ENCODE assay signal across 16 cellular contexts in the genomic region with DNA sequence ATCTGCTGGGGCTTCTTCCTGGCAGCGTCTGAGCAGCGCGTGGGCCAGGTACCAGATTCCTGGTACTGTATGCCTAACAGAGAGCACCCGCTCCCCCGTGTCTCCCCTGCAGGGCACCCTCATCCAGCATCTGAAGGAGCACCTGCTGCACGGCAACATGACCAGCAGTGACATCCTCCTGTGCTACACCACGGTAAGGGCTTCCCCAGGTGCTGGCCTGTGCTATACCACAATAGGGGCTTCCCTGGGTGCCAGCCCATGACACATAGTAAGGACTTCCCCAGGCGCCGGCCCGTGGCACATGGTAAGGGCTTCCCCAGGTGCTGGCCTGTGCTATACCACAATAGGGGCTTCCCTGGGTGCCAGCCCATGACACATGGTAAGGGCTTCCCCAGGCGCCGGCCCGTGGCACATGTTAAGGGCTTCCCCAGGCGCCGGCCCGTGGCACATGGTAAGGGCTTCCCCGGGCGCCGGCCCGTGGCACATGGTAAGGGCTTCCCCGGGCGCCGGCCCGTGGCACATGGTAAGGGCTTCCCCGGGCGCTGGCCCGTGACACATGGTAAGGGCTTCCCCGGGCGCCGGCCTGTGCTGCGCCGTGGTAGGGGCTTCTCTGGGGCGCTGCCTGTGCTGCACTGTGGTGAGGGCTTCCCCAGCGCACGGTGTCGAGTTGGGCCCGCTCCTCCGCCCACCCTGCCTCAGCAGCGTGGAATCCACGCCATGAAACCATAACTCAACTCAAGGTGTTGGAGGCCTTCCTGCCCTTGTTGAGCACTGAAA. TPM values are rescaled to one million over a fixed set of nuclear protein-coding genes. Genes with fewer than 3 reads are reported as not detected.
A peak's percentile ranks its signal among the peaks of the same experiment; 100 is the strongest.
DNase-seq lines count a peak whose midpoint lies in the region; ATAC-seq and TF ChIP-seq lines count a peak whose summit lies in the region.
"Had no signal": no experiment of that assay in that cellular context is flagged by ENCODE, and none has a peak within 500 bp of the region (broad histone marks: within the 10 kb centered on the region; RNA-seq: fewer than 3 reads in every experiment).

No MANE protein-coding gene starts in this region.

- POLR2A ChIA-PET in activated B cell treated with CpG ODN at 0.5 μM for 24 hours (lab: Charles Lee), result no interaction called here
- POLR2A ChIA-PET in CD4-positive, alpha-beta memory T cell (lab: Charles Lee; ENCODE audit: partially characterized antibody), result no interaction called here

- no peak overlapping the region for H3K27ac Mint-ChIP-seq in activated B cell treated with CpG ODN at 0.5 μM for 24 hours
- H3K27ac Mint-ChIP-seq in CD4-positive, alpha-beta memory T cell, result no peak overlapping the region

- no peaks in the 10 kb centered on the region for H3K9me3 ChIP-seq in CD4-positive, alpha-beta memory T cell (ENCODE audit: control insufficient read depth in 1 of 2, low read length in 2 of 2)
- H3K9me3 ChIP-seq in transverse colon, result no peaks in the 10 kb centered on the region
- H3K9me3 ChIP-seq: SJCRH30 had no signal

- peaks cover 32% of the 10 kb centered on the region for H3K36me3 Mint-ChIP-seq in activated B cell treated with CpG ODN at 0.5 μM for 24 hours (ENCODE audit: low read depth)
- peaks cover 41 to 51% of the 10 kb centered on the region in 2 donors for H3K36me3 Mint-ChIP-seq in CD4-positive, alpha-beta memory T cell

- peak; percentile 49 for DNase-seq in GM13976 (ENCODE audit: low spot score)
- no peak for DNase-seq in activated B cell treated with CpG ODN at 0.5 μM for 24 hours
- DNase-seq in dorsolateral prefrontal cortex, result no peak
- no peak for DNase-seq in cerebellum (ENCODE audit: low spot score)
- DNase-seq in CD4-positive, alpha-beta memory T cell, result no peak
- no peak for DNase-seq in transverse colon
- DNase-seq: activated effector memory CD4-positive, alpha-beta T cell treated with anti-CD3 and anti-CD28 coated beads, Interleukin-2, amount 50 U/mL, for 16 hours; AML-193; GF-D8; hippocampal formation; kidney glomerular epithelial cell; NCI-H1436 treated with DMSO at 0.1 percent for 48 hours; SJCRH30 had no signal

- CTCF ChIA-PET in activated B cell treated with CpG ODN at 0.5 μM for 24 hours (lab: Charles Lee), result no interaction called here
- CTCF ChIA-PET in CD4-positive, alpha-beta memory T cell (lab: Charles Lee; ENCODE audit: partially characterized antibody), result no interaction called here

- WGBS in transverse colon (ENCODE audit: low coverage in 1 of 2), 2 donors, result 85 to 88% methylated on average over 4 to 39 of the region's 40 CpGs

- H3K27me3 ChIP-seq in dorsolateral prefrontal cortex, result no peaks in the 10 kb centered on the region
- no peaks in the 10 kb centered on the region for H3K27me3 ChIP-seq in CD4-positive, alpha-beta memory T cell (ENCODE audit: insufficient read depth, low read length)
- H3K27me3 ChIP-seq in transverse colon, result no peaks in the 10 kb centered on the region
- H3K27me3 ChIP-seq: SJCRH30 had no signal

- no peaks in the 10 kb centered on the region for H3K36me3 ChIP-seq in CD4-positive, alpha-beta memory T cell (ENCODE audit: insufficient read depth, low read length)
- peaks cover 0 to 7% (median 3%) of the 10 kb centered on the region in 4 donors for H3K36me3 ChIP-seq in transverse colon

- no peaks in the 10 kb centered on the region for H3K4me1 Mint-ChIP-seq in activated B cell treated with CpG ODN at 0.5 μM for 24 hours
- H3K4me1 Mint-ChIP-seq in CD4-positive, alpha-beta memory T cell, result no peaks in the 10 kb centered on the region

- H3K4me3 ChIP-seq in dorsolateral prefrontal cortex, result no peak overlapping the region
- no peak overlapping the region for H3K4me3 ChIP-seq in CD4-positive, alpha-beta memory T cell (ENCODE audit: low read length in 2 of 2)
- H3K4me3 ChIP-seq in transverse colon, result no peak overlapping the region
- H3K4me3 ChIP-seq: GM23338, SJCRH30 had no signal

- no peak for TF ChIP-seq CTCF in GM13976 (IDR thresholded peaks at IDR 0.05; ENCODE audit: borderline replicate concordance, control extremely low read depth, extremely low read depth, insufficient read depth, missing control alignments)
- no peak for TF ChIP-seq CTCF in activated B cell treated with CpG ODN at 0.5 μM for 24 hours (IDR thresholded peaks at IDR 0.05)
- TF ChIP-seq CTCF in dorsolateral prefrontal cortex (IDR thresholded peaks at IDR 0.05 in 54 of 56, conservative IDR thresholded peaks at IDR 0.05 in 2 of 56; ENCODE audit: low read depth in 1 of 56, partially characterized antibody in 56 of 56), result no peak
- TF ChIP-seq CTCF in transverse colon (IDR thresholded peaks at IDR 0.05), result no peak

- no peak for TF ChIP-seq EP300 in transverse colon (IDR thresholded peaks at IDR 0.05; ENCODE audit: low read depth)

- in situ Hi-C loops in GM13976 (cut with MboI; ENCODE audit: low sequenced_read_pairs, unreplicated experiment) (no loop called here), transverse colon (cut with MboI; ENCODE audit: low pct_ligation_motif_present in 1 of 4, low pct_unique_long_range_greater_than_20kb in 1 of 4, low sequenced_read_pairs in 3 of 4) (no loop called here)

- no peak for TF ChIP-seq POLR2A in transverse colon (IDR thresholded peaks at IDR 0.05)

- intact Hi-C loops in activated B cell treated with CpG ODN at 0.5 μM for 24 hours (cut with micrococcal nuclease) (no loop called here), dorsolateral prefrontal cortex (cut with DNase I) (no loop called here), transverse colon (cut with DNase I; ENCODE audit: low total_unique reads) (no loop called here)
- intact Hi-C loops in CD4-positive, alpha-beta memory T cell (cut with micrococcal nuclease), result no loop called here

- H3K27ac ChIP-seq in dorsolateral prefrontal cortex (no peak overlapping the region), transverse colon (no peak overlapping the region)
- H3K27ac ChIP-seq in CD4-positive, alpha-beta memory T cell (ENCODE audit: low read depth, low read length), result no peak overlapping the region
- H3K27ac ChIP-seq: SJCRH30 had no signal

- ATAC-seq in GM18868 (IDR thresholded peaks at IDR 0.05; ENCODE audit: unreplicated experiment) (peak; percentile 89), HG02610 (IDR thresholded peaks at IDR 0.05; ENCODE audit: unreplicated experiment) (peak; percentile 74), activated B cell treated with CpG ODN at 0.5 μM for 24 hours (ENCODE audit: low read depth) (peak; percentile 31)

- no peak overlapping the region for H3K4me3 Mint-ChIP-seq in activated B cell treated with CpG ODN at 0.5 μM for 24 hours
- no peak overlapping the region for H3K4me3 Mint-ChIP-seq in CD4-positive, alpha-beta memory T cell
- H3K4me3 Mint-ChIP-seq: GM23338 had no signal

- no peaks in the 10 kb centered on the region for H3K4me1 ChIP-seq in CD4-positive, alpha-beta memory T cell (ENCODE audit: insufficient read depth, low read length)
- peaks cover 0 to 21% (median 10%) of the 10 kb centered on the region in 4 donors for H3K4me1 ChIP-seq in transverse colon
- H3K4me1 ChIP-seq: SJCRH30 had no signal

- H3K9me3 Mint-ChIP-seq in activated B cell treated with CpG ODN at 0.5 μM for 24 hours, result no peaks in the 10 kb centered on the region
- H3K9me3 Mint-ChIP-seq in CD4-positive, alpha-beta memory T cell, result no peaks in the 10 kb centered on the region

- H3K27me3 Mint-ChIP-seq in activated B cell treated with CpG ODN at 0.5 μM for 24 hours, result no peaks in the 10 kb centered on the region
- H3K27me3 Mint-ChIP-seq in CD4-positive, alpha-beta memory T cell, result no peaks in the 10 kb centered on the region

RNA-seq across cellular contexts. Expression of a gene that starts 49.3 kb away (rescaled TPM):
- total RNA-seq in activated B cell treated with CpG ODN at 0.5 μM for 24 hours, result 14.9 and 18.7 TPM in 2 replicates
- 100 to 1,000 TPM in 10 of 120 experiments, 10 to 100 TPM in 110; 33.4 to 125 (median 80.9) TPM for total RNA-seq in dorsolateral prefrontal cortex
- 23.0 TPM for total RNA-seq in cerebellum
- 10 to 100 TPM; 11.8 to 12.2 TPM for total RNA-seq in CD4-positive, alpha-beta memory T cell
- polyA plus RNA-seq in CD4-positive, alpha-beta memory T cell, result 10 to 100 TPM in 1 of 2 donors, 1 to 10 TPM in 1; 9.7 to 12.5 TPM
- total RNA-seq in transverse colon, result 10 to 100 TPM; 18.5 to 33.7 (median 27.1) TPM

Comparison
In these comparisons a context has a peak if more than half of its experiments do, and no peak if none do; other contexts are left out.
1. ATAC-seq: peak in every context shown above with its lines; median percentile 89 in GM18868; 74 in HG02610; 31 in activated B cell treated with CpG ODN at 0.5 μM for 24 hours.